ENCODE assay signal across 25 cellular contexts in the genomic region with DNA sequence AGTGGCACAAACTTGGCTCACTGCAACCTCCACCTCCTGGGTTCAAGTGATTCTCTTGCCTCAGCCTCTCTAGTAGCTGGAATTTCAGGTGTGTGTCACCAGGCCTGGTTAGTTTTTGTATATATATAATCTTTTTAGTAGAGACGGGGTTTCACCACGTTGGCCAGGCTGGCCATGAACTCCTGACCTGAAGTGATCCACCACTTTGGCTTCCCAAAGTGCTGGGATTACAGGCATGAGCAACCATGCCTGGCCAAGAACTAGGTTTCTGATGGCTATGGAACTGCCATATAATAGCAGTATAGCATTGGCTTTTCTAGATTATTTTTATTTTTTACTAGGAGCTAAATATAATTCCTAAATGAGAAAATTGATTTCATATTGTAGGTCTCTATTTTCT.
"Had no signal": no experiment of that assay in that cellular context is flagged by ENCODE, and none has a peak within 500 bp of the region (broad histone marks: within the 10 kb centered on the region; RNA-seq: fewer than 3 reads in every experiment).

No MANE protein-coding gene starts in this region.

- H3K27ac Mint-ChIP-seq: natural killer cell; nephron; neural progenitor cell; stimulated activated effector memory CD8-positive, alpha-beta T cell treated with anti-CD3 and anti-CD28 coated beads, Interleukin-12 subunit alpha, Interleukin-12 subunit beta, amount 100 ng/mL, for 72 hours; stimulated activated naive B cell treated with anti-CD40 and anti-IgM and Interleukin-4, amounts not matched to agents 10 μg/mL and 1 μg/mL and 100 μg/mL, for 72 hours; stimulated activated naive CD8-positive, alpha-beta T cell treated with anti-CD3 and anti-CD28 coated beads, Interleukin-15, Interleukin-2, amounts not matched to agents 100 ng/mL and 50 ng/mL, for 24 hours had no signal

- H3K4me1 ChIP-seq: pancreas, prostate gland, right lobe of liver, sigmoid colon, stomach, thyroid gland, tibial nerve, upper lobe of left lung had no signal

- H3K4me2 ChIP-seq: neural progenitor cell had no signal

- H3K27me3 ChIP-seq: neural progenitor cell, pancreas, right lobe of liver, sigmoid colon, stomach, thyroid gland, tibial nerve, upper lobe of left lung, vagina had no signal

- FAIRE-seq: pancreas, small intestine, urothelium cell line had no signal

- H3K9me3 ChIP-seq: pancreas, prostate gland, right lobe of liver, sigmoid colon, stomach, thoracic aorta, thyroid gland, tibial nerve, upper lobe of left lung, vagina had no signal

- H3K36me3 ChIP-seq: neural progenitor cell, pancreas, prostate gland, right lobe of liver, sigmoid colon, stomach, thoracic aorta, thyroid gland, tibial nerve, upper lobe of left lung, vagina had no signal

- H3K36me3 Mint-ChIP-seq: natural killer cell; stimulated activated effector memory CD8-positive, alpha-beta T cell treated with anti-CD3 and anti-CD28 coated beads, Interleukin-12 subunit alpha, Interleukin-12 subunit beta, amount 100 ng/mL, for 72 hours had no signal

- H3K4me1 Mint-ChIP-seq: natural killer cell; neural progenitor cell; stimulated activated effector memory CD8-positive, alpha-beta T cell treated with anti-CD3 and anti-CD28 coated beads, Interleukin-12 subunit alpha, Interleukin-12 subunit beta, amount 100 ng/mL, for 72 hours had no signal

- H2AFZ ChIP-seq: neural progenitor cell had no signal

- H3K27me3 Mint-ChIP-seq: stimulated activated naive B cell treated with anti-CD40 and anti-IgM and Interleukin-4, amounts not matched to agents 10 μg/mL and 1 μg/mL and 100 μg/mL, for 72 hours had no signal

- H3K9ac ChIP-seq: neural progenitor cell had no signal

- ATAC-seq: natural killer cell; pancreas; right cardiac atrium; right lobe of liver; stimulated activated effector memory CD8-positive, alpha-beta T cell treated with anti-CD3 and anti-CD28 coated beads, Interleukin-12 subunit alpha, Interleukin-12 subunit beta, amount 100 ng/mL, for 72 hours; stimulated activated naive B cell treated with anti-CD40 and anti-IgM and Interleukin-4, amounts not matched to agents 10 μg/mL and 1 μg/mL and 100 μg/mL, for 72 hours had no signal

- H3K4me3 Mint-ChIP-seq: natural killer cell; nephron; neural progenitor cell; stimulated activated effector memory CD8-positive, alpha-beta T cell treated with anti-CD3 and anti-CD28 coated beads, Interleukin-12 subunit alpha, Interleukin-12 subunit beta, amount 100 ng/mL, for 72 hours; stimulated activated naive B cell treated with anti-CD40 and anti-IgM and Interleukin-4, amounts not matched to agents 10 μg/mL and 1 μg/mL and 100 μg/mL, for 72 hours; stimulated activated naive CD8-positive, alpha-beta T cell treated with anti-CD3 and anti-CD28 coated beads, Interleukin-15, Interleukin-2, amounts not matched to agents 100 ng/mL and 50 ng/mL, for 24 hours had no signal

- DNase-seq: natural killer cell; pancreas; right cardiac atrium; right lobe of liver; sigmoid colon; small intestine; stimulated activated CD4-positive, alpha-beta T cell treated with anti-CD3 and anti-CD28 coated beads, Interleukin-15, amount 100 ng/mL, for 24 hours; stimulated activated CD4-positive, alpha-beta T cell treated with anti-CD3 and anti-CD28 coated beads, Interleukin-2, amount 100 ng/mL, for 24 hours; stimulated activated CD4-positive, alpha-beta T cell treated with anti-CD3 and anti-CD28 coated beads, Interleukin-2, amount 100 ng/mL, for 48 hours; stimulated activated CD4-positive, alpha-beta T cell treated with anti-CD3 and anti-CD28 coated beads, Interleukin-4, amount 100 ng/mL, for 24 hours; stimulated activated naive B cell treated with anti-CD40 and anti-IgM and Interleukin-4, amounts not matched to agents 10 μg/mL and 1 μg/mL and 100 μg/mL, for 72 hours; stimulated activated naive CD4-positive, alpha-beta T cell treated with Interleukin-2 at 50 U/mL for 16 hours; stomach; thyroid gland; trophoblast cell; upper lobe of left lung had no signal

- H3K27ac ChIP-seq: neural progenitor cell, pancreas, prostate gland, right lobe of liver, sigmoid colon, stomach, thoracic aorta, thyroid gland, tibial nerve, upper lobe of left lung, vagina had no signal

- H3K9me3 Mint-ChIP-seq: natural killer cell; stimulated activated effector memory CD8-positive, alpha-beta T cell treated with anti-CD3 and anti-CD28 coated beads, Interleukin-12 subunit alpha, Interleukin-12 subunit beta, amount 100 ng/mL, for 72 hours; stimulated activated naive CD8-positive, alpha-beta T cell treated with anti-CD3 and anti-CD28 coated beads, Interleukin-15, Interleukin-2, amounts not matched to agents 100 ng/mL and 50 ng/mL, for 24 hours had no signal

- H3K4me3 ChIP-seq: neural progenitor cell, pancreas, prostate gland, right lobe of liver, sigmoid colon, stomach, thoracic aorta, thyroid gland, tibial nerve, upper lobe of left lung, vagina had no signal
